ENCODE assay signal across 8 cellular contexts in genomic region chr17:79010304-79010646, GRCh38. TPM values are rescaled to one million over a fixed set of nuclear protein-coding genes. Genes with fewer than 3 reads are reported as not detected.
DNase-seq lines count a peak whose midpoint lies in the region; ATAC-seq and TF ChIP-seq lines count a peak whose summit lies in the region.

No MANE protein-coding gene starts in this region.

- H4K20me1 ChIP-seq in OCI-LY1 (ENCODE audit: insufficient read depth, low read length) (no peaks in the 10 kb centered on the region), neural cell (ENCODE audit: insufficient read depth) (no peaks in the 10 kb centered on the region)

- H3K27me3 ChIP-seq in BJ (ENCODE audit: control insufficient read depth, insufficient read depth, low read length): no peaks in the 10 kb centered on the region
- H3K27me3 ChIP-seq in OCI-LY1 (ENCODE audit: insufficient read depth, low read length): no peaks in the 10 kb centered on the region
- no peaks in the 10 kb centered on the region for H3K27me3 ChIP-seq in endodermal cell (ENCODE audit: control insufficient read depth, insufficient read depth, low read length, poor library complexity, severe bottlenecking)
- no peaks in the 10 kb centered on the region for H3K27me3 ChIP-seq in neural cell (ENCODE audit: insufficient read depth, low read depth, low read length)

- WGBS in endodermal cell (ENCODE audit: insufficient coverage in 1 of 2, insufficient read length in 1 of 2), 2 experiments: 84 to 89% methylated on average over 3 to 7 of the region's 7 CpGs

- H3K36me3 ChIP-seq in BJ (ENCODE audit: control insufficient read depth, insufficient read depth, low read length) (peaks cover 6% of the 10 kb centered on the region; the same call in 1 of the 2 replicates), OCI-LY1 (ENCODE audit: insufficient read depth, low read length) (no peaks in the 10 kb centered on the region), endodermal cell (ENCODE audit: control insufficient read depth, insufficient read depth, low read length) (peaks cover 10% of the 10 kb centered on the region), neural cell (ENCODE audit: insufficient read depth, low read length) (no peaks in the 10 kb centered on the region)

- no peak for TF ChIP-seq RAD21 in neural cell (conservative IDR thresholded peaks at IDR 0.05)

- no peaks in the 10 kb centered on the region for H3K9me2 ChIP-seq in OCI-LY1 (ENCODE audit: low read depth, low read length)
- H3K9me2 ChIP-seq in neural cell (ENCODE audit: insufficient read depth, low read length): no peaks in the 10 kb centered on the region

- H3K27ac Mint-ChIP-seq in endodermal cell: no peak overlapping the region

- peak overlapping the region; percentile 81 for H3K4me3 Mint-ChIP-seq in endodermal cell

- ATAC-seq in left lobe of liver (no peak), HG02884 (IDR thresholded peaks at IDR 0.05; ENCODE audit: unreplicated experiment) (no peak), HG02840 (IDR thresholded peaks at IDR 0.05; ENCODE audit: low FRiP score, unreplicated experiment) (no peak)

- no peaks in the 10 kb centered on the region for H3F3A ChIP-seq in OCI-LY1 (ENCODE audit: insufficient read depth, low read length)
- no peaks in the 10 kb centered on the region for H3F3A ChIP-seq in neural cell (ENCODE audit: insufficient read depth, low read length, poor library complexity, severe bottlenecking)

- CTCF ChIA-PET in BJ (lab: Yijun Ruan, JAX): interaction anchor here (0.9 to 1.2 kb wide), 3 partner anchors 9 to 72 kb away, joined by 3 to 6 read pairs (median 5); no protein-coding TSS in a partner anchor

- DNase-seq in BJ (ENCODE audit: low read depth) (no peak), endodermal cell (no peak), left lobe of liver (ENCODE audit: low spot score) (no peak), NCI-H2029 treated with DMSO at 0.1 percent for 48 hours (lab: John Stamatoyannopoulos, UW) (no peak)

- peaks cover 41% of the 10 kb centered on the region for H3K27me3 Mint-ChIP-seq in endodermal cell (ENCODE audit: insufficient read depth)

- no peak for TF ChIP-seq EP300 in neural cell (conservative IDR thresholded peaks at IDR 0.05; ENCODE audit: poor library complexity, severe bottlenecking)

- TF ChIP-seq CTCF in BJ (IDR thresholded peaks at IDR 0.05; ENCODE audit: insufficient read depth, low read depth, low read length): no peak
- no peak for TF ChIP-seq CTCF in OCI-LY1 (IDR thresholded peaks at IDR 0.05; ENCODE audit: low read length)
- no peak for TF ChIP-seq CTCF in endodermal cell (conservative IDR thresholded peaks at IDR 0.05)
- TF ChIP-seq CTCF in neural cell (IDR thresholded peaks at IDR 0.05; ENCODE audit: poor library complexity, severe bottlenecking): no peak

- peaks cover 45% of the 10 kb centered on the region for H3K9me3 Mint-ChIP-seq in endodermal cell

- H3K4me1 ChIP-seq in OCI-LY1 (ENCODE audit: insufficient read depth, low read length, severe bottlenecking): peaks cover 23% of the 10 kb centered on the region
- peaks cover 3% of the 10 kb centered on the region for H3K4me1 ChIP-seq in endodermal cell (ENCODE audit: control insufficient read depth, insufficient read depth, low read length)

- H3K4me3 ChIP-seq in BJ (ENCODE audit: low read depth, low read length) (peak overlapping the region; percentile 87), OCI-LY1 (ENCODE audit: low read depth, low read length, poor library complexity, severe bottlenecking) (peak overlapping the region; percentile 93), endodermal cell (ENCODE audit: low read length) (peak overlapping the region; percentile 84), neural cell (ENCODE audit: low read length) (peak overlapping the region; percentile 93)

- H3K79me2 ChIP-seq in OCI-LY1 (ENCODE audit: insufficient read depth, low read length) (no peaks in the 10 kb centered on the region), neural cell (replicated peaks; ENCODE audit: insufficient read depth, low read length) (peaks cover 21% of the 10 kb centered on the region)

- peak overlapping the region; percentile 51; the same call in 1 of the 2 replicates for H2AFZ ChIP-seq in OCI-LY1 (ENCODE audit: low read length)
- peak overlapping the region; percentile 78 for H2AFZ ChIP-seq in neural cell (ENCODE audit: low read depth, low read length)

- H3K36me3 Mint-ChIP-seq in endodermal cell (ENCODE audit: low read depth): peaks cover 8% of the 10 kb centered on the region

- H3K9me3 ChIP-seq in OCI-LY1 (ENCODE audit: low read length) (peaks cover 14% of the 10 kb centered on the region; the same call in 1 of the 2 replicates), endodermal cell (ENCODE audit: control insufficient read depth, low read length) (peaks cover 33% of the 10 kb centered on the region), neural cell (ENCODE audit: low read length) (no peaks in the 10 kb centered on the region)

- peaks cover 13% of the 10 kb centered on the region for H3K4me1 Mint-ChIP-seq in endodermal cell

- H3K27ac ChIP-seq in OCI-LY1 (ENCODE audit: low read depth, low read length, poor library complexity, severe bottlenecking) (no peak overlapping the region), endodermal cell (ENCODE audit: low read depth, low read length) (no peak overlapping the region), neural cell (ENCODE audit: low read length) (no peak overlapping the region)

- H3K4me2 ChIP-seq in OCI-LY1 (ENCODE audit: low read length) (peak overlapping the region; percentile 76), neural cell (ENCODE audit: low read length) (no peak overlapping the region)

- H3K9ac ChIP-seq in OCI-LY1 (ENCODE audit: low read length): peak overlapping the region; percentile 92
- no peak overlapping the region for H3K9ac ChIP-seq in endodermal cell (ENCODE audit: extremely low read depth, low read length, poor library complexity, severe bottlenecking)
- peak overlapping the region; percentile 82 for H3K9ac ChIP-seq in neural cell (ENCODE audit: low read length)

- POLR2A ChIA-PET in BJ (lab: Charles Lee): no interaction called here

TF ChIP-seq in neural cell, 6 proteins besides CTCF, POLR2A, EP300 and RAD21:
- TF ChIP-seq EZH2 (IDR thresholded peaks at IDR 0.05; ENCODE audit: borderline replicate concordance, insufficient read depth, low read length, poor library complexity, severe bottlenecking): no peak
- no peak for TF ChIP-seq SMC3 (conservative IDR thresholded peaks at IDR 0.05; ENCODE audit: poor library complexity)
- no peak for TF ChIP-seq MXI1 (conservative IDR thresholded peaks at IDR 0.05; ENCODE audit: poor library complexity, severe bottlenecking)
- no peak for TF ChIP-seq REST (IDR thresholded peaks at IDR 0.05; ENCODE audit: borderline replicate concordance)
- TF ChIP-seq POLR2AphosphoS5 (IDR thresholded peaks at IDR 0.05): no peak
- TF ChIP-seq TAF1 (IDR thresholded peaks at IDR 0.05; ENCODE audit: low read depth): no peak
TF ChIP-seq in neural cell: peak in this region for 0.

RNA-seq across cellular contexts. Expression of gene CANT1, which starts 0.7 kb away (rescaled TPM):
- polyA plus RNA-seq in BJ (2011; rRNA removed) (58.7 and 83.5 TPM in 2 replicates), neural cell (17.7 and 25.7 TPM in 2 replicates)
- polyA minus RNA-seq in BJ (2011; rRNA and poly(A)+ RNA removed): 31.8 and 40.0 TPM in 2 replicates
- total RNA-seq in endodermal cell (10 to 100 TPM; 57.5 to 61.8 TPM), left lobe of liver (20.4 TPM)
- 50.7 TPM for polyA plus RNA-seq in endodermal cell (2013, experiment 1 of 2)
- 48.7 TPM for polyA plus RNA-seq in endodermal cell (2013, experiment 2 of 2)
- polyA minus RNA-seq in neural cell: 44.3 and 48.5 TPM in 2 replicates

RNA-seq across cellular contexts. Expression of gene C1QTNF1, which starts 13.7 kb away (rescaled TPM):
- polyA plus RNA-seq in BJ (2011; rRNA removed) (13.8 and 20.7 TPM in 2 replicates), neural cell (0.16 and 0.30 TPM in 2 replicates)
- 9.7 and 21.8 TPM in 2 replicates for polyA minus RNA-seq in BJ (2011; rRNA and poly(A)+ RNA removed)
- total RNA-seq in endodermal cell (10 to 100 TPM; 16.0 to 16.5 TPM), left lobe of liver (15.5 TPM)
- polyA plus RNA-seq in endodermal cell (2013, experiment 1 of 2): 1.5 TPM
- 1.7 TPM for polyA plus RNA-seq in endodermal cell (2013, experiment 2 of 2)
- 0.23 and 0.49 TPM in 2 replicates for polyA minus RNA-seq in neural cell

RNA-seq across cellular contexts. Expression of gene LGALS3BP, which starts 30.6 kb away (rescaled TPM):
- polyA plus RNA-seq in BJ (2011; rRNA removed) (39.0 and 102 TPM in 2 replicates), neural cell (5.4 and 14.7 TPM in 2 replicates)
- polyA minus RNA-seq in BJ (2011; rRNA and poly(A)+ RNA removed): 21.7 and 22.3 TPM in 2 replicates
- total RNA-seq in endodermal cell (10 to 100 TPM; 23.3 to 71.4 TPM), left lobe of liver (141 TPM)
- polyA plus RNA-seq in endodermal cell (2013, experiment 1 of 2): 51.4 TPM
- polyA plus RNA-seq in endodermal cell (2013, experiment 2 of 2): 47.9 TPM
- 6.6 and 7.5 TPM in 2 replicates for polyA minus RNA-seq in neural cell
